In the genomic region with DNA sequence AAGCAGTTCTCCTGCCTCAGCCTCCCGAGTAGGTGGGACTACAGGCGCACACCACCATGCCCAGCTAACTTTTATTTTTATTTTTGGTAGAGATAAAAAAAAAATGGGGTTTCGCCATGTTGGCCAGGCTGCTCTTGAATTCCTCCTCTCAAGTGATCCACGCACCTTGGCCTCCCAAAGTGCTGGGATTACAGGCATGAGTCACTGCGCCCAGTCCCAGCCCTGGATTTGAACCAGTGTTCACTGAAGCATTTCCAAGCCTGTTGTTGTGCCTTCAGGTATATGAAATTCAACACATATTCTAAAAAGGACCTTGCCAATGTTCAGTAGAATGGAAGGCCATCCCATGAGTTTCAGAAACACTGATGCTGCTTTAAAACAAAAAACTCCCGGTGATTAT, we compare ENCODE assay signal across 19 cellular contexts.
"Had no signal": no experiment of that assay in that cellular context is flagged by ENCODE, and none has a peak within 500 bp of the region (broad histone marks: within the 10 kb centered on the region; RNA-seq: fewer than 3 reads in every experiment).

No MANE protein-coding gene starts in this region.

- H3K9me3 Mint-ChIP-seq: endodermal cell, nephron had no signal

- H3K27ac Mint-ChIP-seq: endodermal cell, naive B cell, nephron, type B pancreatic cell had no signal

- H3K4me3 Mint-ChIP-seq: endodermal cell, naive B cell, nephron, type B pancreatic cell had no signal

- H3K27me3 ChIP-seq: gastrocnemius medialis, pancreas had no signal

- H3K27ac ChIP-seq: coronary artery, gastrocnemius medialis, pancreas, prostate gland had no signal

- ATAC-seq: gastrocnemius medialis, left colon, pancreas had no signal

- H3K4me3 ChIP-seq: coronary artery, gastrocnemius medialis, pancreas, prostate gland had no signal

- H3K27me3 Mint-ChIP-seq: naive B cell, type B pancreatic cell had no signal

- FAIRE-seq: endothelial cell of umbilical vein, pancreas, small intestine had no signal

- H3K9me3 ChIP-seq: gastrocnemius medialis, pancreas, prostate gland had no signal

- H3K4me1 ChIP-seq: gastrocnemius medialis, pancreas, prostate gland had no signal

- H3K36me3 ChIP-seq: gastrocnemius medialis, pancreas, prostate gland had no signal

- DNase-seq: effector CD4-positive, alpha-beta T cell; endodermal cell; gastrocnemius medialis; glutamatergic neuron; islet precursor cell; left colon; mesendoderm; naive B cell; occipital lobe; pancreas; small intestine; stimulated activated CD4-positive, alpha-beta T cell treated with anti-CD3 and anti-CD28 coated beads, Interleukin-12 subunit alpha, Interleukin-12 subunit beta, amount 100 ng/mL, for 4 hours; stimulated activated CD4-positive, alpha-beta T cell treated with anti-CD3 and anti-CD28 coated beads, Interleukin-2, amount 100 ng/mL, for 48 hours; stimulated activated naive CD4-positive, alpha-beta T cell treated with Interleukin-2 at 50 U/mL for 16 hours had no signal
